Comparison of ENCODE assay signal across 11 cellular contexts in the genomic region with DNA sequence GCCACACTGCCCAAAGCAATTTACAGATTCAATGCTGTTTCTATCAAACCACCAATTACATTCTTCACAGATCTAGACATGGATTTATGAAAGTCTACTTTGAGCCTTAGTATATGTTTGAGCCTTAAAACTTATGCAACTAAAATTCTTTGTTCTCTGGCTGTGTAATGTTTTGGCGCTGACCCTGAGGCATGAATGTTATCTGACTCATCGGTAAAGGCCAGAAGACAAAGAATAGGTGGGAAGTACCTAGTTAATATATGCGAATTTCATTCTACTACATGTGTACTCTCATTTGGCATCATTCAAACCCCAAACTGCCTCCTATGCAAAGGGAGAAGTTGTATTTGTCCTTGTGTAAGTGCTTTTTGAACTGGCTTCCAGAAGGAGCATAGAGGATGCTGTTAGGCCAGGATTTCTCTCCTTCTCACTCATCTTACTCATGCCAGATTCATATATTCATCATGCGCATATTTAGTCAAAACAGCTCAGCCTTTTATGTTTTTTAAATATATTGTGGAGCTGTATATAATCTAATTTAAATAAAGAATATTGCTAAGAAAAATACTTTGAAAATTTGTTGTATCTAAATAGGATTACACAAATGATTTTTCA.
A peak's percentile ranks its signal among the peaks of the same experiment; 100 is the strongest.
DNase-seq lines count a peak whose midpoint lies in the region; ATAC-seq lines count a peak whose summit lies in the region.
"Had no signal": no experiment of that assay in that cellular context is flagged by ENCODE, and none has a peak within 500 bp of the region (broad histone marks: within the 10 kb centered on the region; RNA-seq: fewer than 3 reads in every experiment).

No MANE protein-coding gene starts in this region.

- H3K4me3 Mint-ChIP-seq in activated naive CD8-positive, alpha-beta T cell, result no peak overlapping the region
- H3K4me3 Mint-ChIP-seq: memory B cell had no signal

- no peaks in the 10 kb centered on the region for H3K27me3 Mint-ChIP-seq in activated naive CD8-positive, alpha-beta T cell
- H3K27me3 Mint-ChIP-seq: memory B cell had no signal

- H3K4me1 Mint-ChIP-seq in activated naive CD8-positive, alpha-beta T cell (ENCODE audit: low read depth), result peaks cover 26% of the 10 kb centered on the region

- ATAC-seq in GM18502 (IDR thresholded peaks at IDR 0.05; ENCODE audit: poor library complexity, unreplicated experiment) (peak; percentile 31), HG02798 (IDR thresholded peaks at IDR 0.05; ENCODE audit: poor library complexity, unreplicated experiment) (peak; percentile 55)

- DNase-seq in myocyte (ENCODE audit: low read depth) (peak; percentile 14), AG08396 (ENCODE audit: low spot score) (no peak), NCI-H187 (lab: John Stamatoyannopoulos, UW) (no peak), cortex of kidney (lab: John Stamatoyannopoulos, UW) (no peak)
- no peak for DNase-seq in stimulated activated naive CD4-positive, alpha-beta T cell (lab: John Stamatoyannopoulos, UW)
- DNase-seq: GF-D8, upper lobe of left lung had no signal

- H3K9me3 Mint-ChIP-seq in activated naive CD8-positive, alpha-beta T cell (ENCODE audit: low read depth), result peaks cover 7% of the 10 kb centered on the region

- H3K27ac Mint-ChIP-seq in activated naive CD8-positive, alpha-beta T cell, result peak overlapping the region; percentile 54
- H3K27ac Mint-ChIP-seq: memory B cell had no signal

- H3K36me3 Mint-ChIP-seq in activated naive CD8-positive, alpha-beta T cell, result peaks cover 13% of the 10 kb centered on the region
